8 cellular contexts compared by ENCODE assay signal in the genomic region with DNA sequence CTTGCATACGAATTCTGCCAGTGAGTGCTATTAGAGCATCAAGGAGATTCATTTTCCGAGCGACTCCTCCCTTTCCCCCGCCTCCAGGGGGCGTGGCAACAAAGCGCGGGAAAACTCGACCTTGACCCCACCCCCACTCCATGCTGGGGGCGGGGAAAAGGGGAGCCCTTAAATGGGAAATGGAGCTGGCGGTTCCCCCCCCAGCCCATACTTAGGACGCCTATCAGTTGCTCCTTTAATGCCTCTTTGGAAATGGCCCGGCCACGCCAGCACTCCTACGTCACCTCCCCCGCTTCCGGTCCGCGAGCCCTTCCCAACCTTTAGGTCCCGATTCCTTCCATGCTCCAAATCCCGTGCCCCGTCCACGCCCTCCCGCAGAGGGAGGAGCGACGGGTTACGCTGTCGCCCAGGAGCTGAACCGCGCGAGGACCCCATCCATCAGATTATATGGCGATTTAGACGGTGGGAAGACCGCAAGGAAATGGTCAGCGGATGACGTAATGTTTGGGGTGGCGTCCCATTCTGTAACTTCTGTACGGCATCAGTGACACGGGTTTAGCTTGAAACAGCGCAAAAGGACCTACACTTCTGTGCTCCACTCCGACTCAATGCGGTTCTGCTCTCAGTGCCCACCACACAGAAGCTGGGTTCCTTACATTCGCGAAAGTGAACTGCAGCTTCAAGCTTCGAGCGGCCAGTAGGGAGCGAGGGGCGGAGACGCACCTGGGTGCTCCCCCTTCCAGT. TPM values are rescaled to one million over a fixed set of nuclear protein-coding genes. Genes with fewer than 3 reads are reported as not detected.
DNase-seq lines count a peak whose midpoint lies in the region; ATAC-seq, FAIRE-seq and TF ChIP-seq lines count a peak whose summit lies in the region.

No MANE protein-coding gene starts in this region.

- H3K4me3 ChIP-seq in right atrium auricular region = peak overlapping the region; percentile 70 to 75
- H3K4me3 ChIP-seq in psoas muscle = peak overlapping the region; percentile 85

- intact Hi-C loops in psoas muscle (cut with DNase I) = loop anchor here in 1 of 2 donors (5.0 kb wide), 2 partner anchors 46 to 116 kb away; a partner anchor contains a TSS

- FAIRE-seq in urothelium cell line (lab: Jason Lieb, UNC) = no peak

- no peaks in the 10 kb centered on the region for H3K9me3 ChIP-seq in right atrium auricular region
- no peaks in the 10 kb centered on the region for H3K9me3 ChIP-seq in psoas muscle

- peak; percentile 93 for DNase-seq in GM13976 (ENCODE audit: low spot score)
- peak; percentile 100 for DNase-seq in NCI-H187 (lab: John Stamatoyannopoulos, UW)
- DNase-seq in T-helper 2 cell = peak; percentile 86 to 97 (median 92)
- peak; percentile 64 to 98 (median 92) for DNase-seq in anterior cingulate cortex (lab: John Stamatoyannopoulos, UW)
- peak; percentile 99 for DNase-seq in right atrium auricular region (ENCODE audit: low spot score)
- peak; percentile 96 to 98 for DNase-seq in psoas muscle
- peak; percentile 91 for DNase-seq in urothelium cell line (ENCODE audit: low spot score)

- peaks cover 9% of the 10 kb centered on the region for H3K36me3 ChIP-seq in right atrium auricular region
- H3K36me3 ChIP-seq in psoas muscle (ENCODE audit: insufficient read depth in 1 of 2, low read depth in 1 of 2) = peaks cover 0 to 13% of the 10 kb centered on the region in 2 donors

- ATAC-seq in HG02938 (IDR thresholded peaks at IDR 0.05; ENCODE audit: unreplicated experiment) = peak; percentile 28
- peak; percentile 79 to 86 (median 83) for ATAC-seq in psoas muscle

- TF ChIP-seq CTCF in GM13976 (IDR thresholded peaks at IDR 0.05; ENCODE audit: borderline replicate concordance, control extremely low read depth, extremely low read depth, insufficient read depth, missing control alignments) = peak; percentile 32
- peak; percentile 32 to 61 for TF ChIP-seq CTCF in right atrium auricular region (IDR thresholded peaks at IDR 0.05)
- peak; percentile 44 for TF ChIP-seq CTCF in psoas muscle (IDR thresholded peaks at IDR 0.05)

- in situ Hi-C loops in GM13976 (cut with MboI; ENCODE audit: low sequenced_read_pairs, unreplicated experiment) = no loop called here

- peak overlapping the region; percentile 97 to 99 for H3K27ac ChIP-seq in right atrium auricular region
- H3K27ac ChIP-seq in psoas muscle = peak overlapping the region; percentile 97

- 0% methylated on average over 48 of the region's 48 CpGs for WGBS in psoas muscle, 3 donors

- H3K4me1 ChIP-seq in right atrium auricular region (peaks cover 0 to 22% of the 10 kb centered on the region in 2 donors), psoas muscle (peaks cover 21% of the 10 kb centered on the region)

- H3K27me3 ChIP-seq in right atrium auricular region = no peaks in the 10 kb centered on the region
- H3K27me3 ChIP-seq in psoas muscle (ENCODE audit: insufficient read depth in 3 of 3, low read length in 2 of 3) = no peaks in the 10 kb centered on the region

RNA-seq across cellular contexts. Expression of a gene that starts 0.7 kb away (rescaled TPM):
- total RNA-seq in right atrium auricular region (10 to 100 TPM; 12.9 to 26.3 TPM), psoas muscle (10 to 100 TPM; 10.6 to 14.8 (median 13.1) TPM)
- 10 to 100 TPM in 1 of 3 donors, 1 to 10 TPM in 2; 4.6 to 13.5 (median 5.0) TPM for polyA plus RNA-seq in psoas muscle

RNA-seq across cellular contexts. Expression of a gene that starts 26.9 kb away (rescaled TPM):
- 100 to 1,000 TPM; 109 to 157 TPM for total RNA-seq in right atrium auricular region
- 100 to 1,000 TPM; 208 to 313 (median 240) TPM for total RNA-seq in psoas muscle
- 100 to 1,000 TPM; 298 to 486 (median 334) TPM for polyA plus RNA-seq in psoas muscle

RNA-seq across cellular contexts. Expression of a gene that starts 45.8 kb away (rescaled TPM):
- 10 to 100 TPM; 46.5 to 61.8 TPM for total RNA-seq in right atrium auricular region
- 10 to 100 TPM; 51.9 to 96.4 (median 78.8) TPM for total RNA-seq in psoas muscle
- 10 to 100 TPM; 42.6 to 66.3 (median 53.2) TPM for polyA plus RNA-seq in psoas muscle

Comparison
In these comparisons a context has a peak if more than half of its experiments do, and no peak if none do; other contexts are left out.
1. Peak in every context shown above with its lines: DNase-seq, ATAC-seq, H3K4me3 ChIP-seq and H3K27ac ChIP-seq.